ENCODE assay signal across 21 cellular contexts in the genomic region with DNA sequence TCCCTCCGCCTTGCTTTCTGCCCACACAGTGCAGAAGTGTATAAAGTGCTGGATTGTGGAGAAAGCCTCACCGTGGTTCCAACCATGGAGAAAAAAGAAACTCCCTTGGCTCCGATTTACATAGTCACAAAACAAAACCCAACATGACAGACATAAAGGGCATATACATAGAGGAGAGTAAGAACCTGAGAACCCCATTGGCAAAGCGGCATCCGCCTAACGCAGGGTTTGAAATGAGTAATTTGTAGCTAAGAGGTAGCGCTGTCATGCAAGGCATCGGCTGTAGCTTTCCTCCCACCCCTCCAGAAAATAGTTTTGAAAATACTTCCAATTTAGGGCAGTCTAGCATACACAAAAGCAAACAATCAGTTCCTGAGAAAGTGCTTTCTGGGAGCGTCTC.
DNase-seq lines count a peak whose midpoint lies in the region; ATAC-seq lines count a peak whose summit lies in the region.
"Had no signal": no experiment of that assay in that cellular context is flagged by ENCODE, and none has a peak within 500 bp of the region (broad histone marks: within the 10 kb centered on the region; RNA-seq: fewer than 3 reads in every experiment).

No MANE protein-coding gene starts in this region.

- no peaks in the 10 kb centered on the region for H3K36me3 Mint-ChIP-seq in activated T-cell treated with anti-CD3 and anti-CD28 coated beads, Interleukin-2, amount 50 U/mL, for 4 hours (ENCODE audit: insufficient read depth)
- H3K36me3 Mint-ChIP-seq in activated T-cell treated with anti-CD3 and anti-CD28 coated beads, Interleukin-2, amount 50 U/mL, for 24 hours (ENCODE audit: low read depth) = no peaks in the 10 kb centered on the region
- H3K36me3 Mint-ChIP-seq: CD8-positive, alpha-beta T cell; IgD-negative memory B cell had no signal

- H3K4me3 Mint-ChIP-seq in activated T-cell treated with anti-CD3 and anti-CD28 coated beads, Interleukin-2, amount 50 U/mL, for 4 hours = no peak overlapping the region
- H3K4me3 Mint-ChIP-seq in activated T-cell treated with anti-CD3 and anti-CD28 coated beads, Interleukin-2, amount 50 U/mL, for 24 hours = no peak overlapping the region
- no peak overlapping the region for H3K4me3 Mint-ChIP-seq in stimulated activated naive CD8-positive, alpha-beta T cell treated with anti-CD3 and anti-CD28 coated beads, Interleukin-15, amount 100 ng/mL, for 72 hours
- H3K4me3 Mint-ChIP-seq: CD8-positive, alpha-beta T cell; H9; HFFc6; IgD-negative memory B cell had no signal

- peak; percentile 1 for DNase-seq in NCI-H748 (lab: John Stamatoyannopoulos, UW; ENCODE audit: unreplicated experiment)
- no peak for DNase-seq in NCI-H748 treated with DMSO at 0.1 percent for 48 hours (lab: John Stamatoyannopoulos, UW)
- DNase-seq in activated T-cell treated with anti-CD3 and anti-CD28 coated beads, Interleukin-2, amount 50 U/mL, for 4 hours = no peak
- DNase-seq in activated T-cell treated with anti-CD3 and anti-CD28 coated beads, Interleukin-2, amount 50 U/mL, for 24 hours = no peak
- no peak for DNase-seq in stimulated activated naive CD8-positive, alpha-beta T cell treated with anti-CD3 and anti-CD28 coated beads, Interleukin-15, Interleukin-2, amounts not matched to agents 100 U/mL and 50 U/mL, for 24 hours
- DNase-seq in stimulated activated naive CD8-positive, alpha-beta T cell treated with anti-CD3 and anti-CD28 coated beads, Interleukin-15, amount 100 ng/mL, for 72 hours = no peak
- DNase-seq: 8988T; CD8-positive, alpha-beta T cell; DND-41; H9; HFFc6; NCI-H1105; NCI-H146; NCI-H2029; NCI-H2171; NCI-H524 treated with DMSO at 0.1 percent for 48 hours; PC-3; Right ventricle myocardium superior had no signal

- no peak overlapping the region for H3K27ac Mint-ChIP-seq in activated T-cell treated with anti-CD3 and anti-CD28 coated beads, Interleukin-2, amount 50 U/mL, for 24 hours
- no peak overlapping the region for H3K27ac Mint-ChIP-seq in stimulated activated naive CD8-positive, alpha-beta T cell treated with anti-CD3 and anti-CD28 coated beads, Interleukin-15, amount 100 ng/mL, for 72 hours
- H3K27ac Mint-ChIP-seq: CD8-positive, alpha-beta T cell; H9; HFFc6; IgD-negative memory B cell had no signal

- peaks cover 2% of the 10 kb centered on the region for H3K4me1 Mint-ChIP-seq in activated T-cell treated with anti-CD3 and anti-CD28 coated beads, Interleukin-2, amount 50 U/mL, for 4 hours (ENCODE audit: low read depth)
- H3K4me1 Mint-ChIP-seq in activated T-cell treated with anti-CD3 and anti-CD28 coated beads, Interleukin-2, amount 50 U/mL, for 24 hours (ENCODE audit: low read depth) = peaks cover 22% of the 10 kb centered on the region
- H3K4me1 Mint-ChIP-seq in stimulated activated naive CD8-positive, alpha-beta T cell treated with anti-CD3 and anti-CD28 coated beads, Interleukin-15, amount 100 ng/mL, for 72 hours = no peaks in the 10 kb centered on the region

- H3K9me3 Mint-ChIP-seq in activated T-cell treated with anti-CD3 and anti-CD28 coated beads, Interleukin-2, amount 50 U/mL, for 4 hours = no peaks in the 10 kb centered on the region
- no peaks in the 10 kb centered on the region for H3K9me3 Mint-ChIP-seq in activated T-cell treated with anti-CD3 and anti-CD28 coated beads, Interleukin-2, amount 50 U/mL, for 24 hours
- no peaks in the 10 kb centered on the region for H3K9me3 Mint-ChIP-seq in stimulated activated naive CD8-positive, alpha-beta T cell treated with anti-CD3 and anti-CD28 coated beads, Interleukin-15, amount 100 ng/mL, for 72 hours
- H3K9me3 Mint-ChIP-seq: CD8-positive, alpha-beta T cell; H9; HFFc6; IgD-negative memory B cell had no signal

- H3K27me3 Mint-ChIP-seq in activated T-cell treated with anti-CD3 and anti-CD28 coated beads, Interleukin-2, amount 50 U/mL, for 4 hours (ENCODE audit: low read depth) = peaks cover 28% of the 10 kb centered on the region
- H3K27me3 Mint-ChIP-seq in activated T-cell treated with anti-CD3 and anti-CD28 coated beads, Interleukin-2, amount 50 U/mL, for 24 hours = peaks cover 49% of the 10 kb centered on the region
- peaks cover 37% of the 10 kb centered on the region for H3K27me3 Mint-ChIP-seq in stimulated activated naive CD8-positive, alpha-beta T cell treated with anti-CD3 and anti-CD28 coated beads, Interleukin-15, amount 100 ng/mL, for 72 hours
- H3K27me3 Mint-ChIP-seq: IgD-negative memory B cell had no signal

- ATAC-seq in activated T-cell treated with anti-CD3 and anti-CD28 coated beads, Interleukin-2, amount 50 U/mL, for 4 hours = peak; percentile 63 to 71
- peak; percentile 34 for ATAC-seq in stimulated activated naive CD8-positive, alpha-beta T cell treated with anti-CD3 and anti-CD28 coated beads, Interleukin-15, Interleukin-2, amounts not matched to agents 100 U/mL and 50 U/mL, for 24 hours
- ATAC-seq in stimulated activated naive CD8-positive, alpha-beta T cell treated with anti-CD3 and anti-CD28 coated beads, Interleukin-15, amount 100 ng/mL, for 72 hours = no peak
- no peak for ATAC-seq in GM19351 (IDR thresholded peaks at IDR 0.05; ENCODE audit: unreplicated experiment)
- ATAC-seq: CD8-positive, alpha-beta T cell; GM12878; PC-3 had no signal

Comparison
In these comparisons a context has a peak if more than half of its experiments do, and no peak if none do; other contexts are left out.
1. ATAC-seq: peak in activated T-cell treated with anti-CD3 and anti-CD28 coated beads, Interleukin-2, amount 50 U/mL, for 4 hours (2 of 2) and stimulated activated naive CD8-positive, alpha-beta T cell treated with anti-CD3 and anti-CD28 coated beads, Interleukin-15, Interleukin-2, amounts not matched to agents 100 U/mL and 50 U/mL, for 24 hours (single experiment); none in stimulated activated naive CD8-positive, alpha-beta T cell treated with anti-CD3 and anti-CD28 coated beads, Interleukin-15, amount 100 ng/mL, for 72 hours (single experiment) and GM19351 (single experiment).